Comparison of ENCODE assay signal across 11 cellular contexts in genomic region chr9:126614455-126615248, GRCh38. TPM values are rescaled to one million over a fixed set of nuclear protein-coding genes. Genes with fewer than 3 reads are reported as not detected.
A peak's percentile ranks its signal among the peaks of the same experiment; 100 is the strongest.
DNase-seq lines count a peak whose midpoint lies in the region; ATAC-seq, FAIRE-seq and TF ChIP-seq lines count a peak whose summit lies in the region.
"Had no signal": no experiment of that assay in that cellular context is flagged by ENCODE, and none has a peak within 500 bp of the region (broad histone marks: within the 10 kb centered on the region; RNA-seq: fewer than 3 reads in every experiment).

No MANE protein-coding gene starts in this region.

- no TSS peak for BruUV-seq in HepG2 (replicated peaks; lab: Mats Ljungman, UMichigan)

- TF ChIP-seq POLR2A in HepG2 (IDR thresholded peaks at IDR 0.05; ENCODE audit: insufficient read depth in 1 of 2, low read depth in 2 of 2, low read length in 2 of 2) (no peak), spleen (IDR thresholded peaks at IDR 0.05) (no peak)

- DNase-seq in activated naive CD4-positive, alpha-beta T cell treated with anti-CD3 and anti-CD28 coated beads for 36 hours: no peak
- DNase-seq in activated naive CD4-positive, alpha-beta T cell (lab: John Stamatoyannopoulos, UW): no peak
- no peak for DNase-seq in activated CD8-positive, alpha-beta T cell treated with anti-CD3 and anti-CD28 coated beads for 36 hours
- DNase-seq in HepG2 (ENCODE audit: low spot score): no peak
- no peak for DNase-seq in mucosa of gallbladder (ENCODE audit: low spot score)
- DNase-seq in spleen: no peak
- DNase-seq in NCI-H345 (lab: John Stamatoyannopoulos, UW): no peak
- DNase-seq: brain microvascular endothelial cell, foreskin melanocyte had no signal

- H3K4me1 Mint-ChIP-seq in activated naive CD4-positive, alpha-beta T cell treated with anti-CD3 and anti-CD28 coated beads for 36 hours (ENCODE audit: low read depth): peaks cover 28% of the 10 kb centered on the region
- peaks cover 29% of the 10 kb centered on the region for H3K4me1 Mint-ChIP-seq in activated CD8-positive, alpha-beta T cell treated with anti-CD3 and anti-CD28 coated beads for 36 hours (ENCODE audit: low read depth)

- WGBS in HepG2 (ENCODE audit: low lambda C conversion rate): 48% methylated on average over 14 of the region's 66 CpGs
- WGBS in spleen, 5 donors: 3 to 7% (median 6%) methylated on average over 37 to 66 of the region's 66 CpGs

- no peaks in the 10 kb centered on the region for H3K36me3 Mint-ChIP-seq in activated naive CD4-positive, alpha-beta T cell treated with anti-CD3 and anti-CD28 coated beads for 36 hours (ENCODE audit: low read depth)
- no peaks in the 10 kb centered on the region for H3K36me3 Mint-ChIP-seq in activated CD8-positive, alpha-beta T cell treated with anti-CD3 and anti-CD28 coated beads for 36 hours (ENCODE audit: low read depth)

- H3K27me3 ChIP-seq in HepG2 (ENCODE audit: control insufficient read depth in 1 of 2, insufficient read depth in 2 of 2, low read length in 2 of 2) (peaks cover 34 to 91% of the 10 kb centered on the region in 2 experiments), subcutaneous abdominal adipose tissue (ENCODE audit: control insufficient read depth in 5 of 5, insufficient read depth in 4 of 5, low read length in 5 of 5) (peaks cover 66 to 83% (median 74%) of the 10 kb centered on the region in 5 donors), spleen (replicated peaks in 1 of 7) (peaks cover 32 to 100% (median 90%) of the 10 kb centered on the region in 7 donors)

- H4K20me1 ChIP-seq in HepG2 (ENCODE audit: insufficient read depth, low read length): peaks cover 5% of the 10 kb centered on the region; the same call in 1 of the 2 replicates

- H3K4me3 Mint-ChIP-seq in activated naive CD4-positive, alpha-beta T cell treated with anti-CD3 and anti-CD28 coated beads for 36 hours: peak overlapping the region; percentile 62
- peak overlapping the region; percentile 42 for H3K4me3 Mint-ChIP-seq in activated CD8-positive, alpha-beta T cell treated with anti-CD3 and anti-CD28 coated beads for 36 hours

- peak overlapping the region in 1 of 3 experiments; percentile 4; a peak in 1 of 6 replicates for H3K4me3 ChIP-seq in HepG2 (replicated peaks in 1 of 3; ENCODE audit: insufficient read depth in 1 of 3, low read depth in 2 of 3, low read length in 3 of 3)
- H3K4me3 ChIP-seq in subcutaneous abdominal adipose tissue (ENCODE audit: low read depth in 1 of 5, low read length in 5 of 5): peak overlapping the region in 3 of 5 donors; percentile 6 to 33 (median 6)
- H3K4me3 ChIP-seq in spleen: peak overlapping the region in 3 of 8 donors; percentile 10 to 67 (median 13)

- H3K4me2 ChIP-seq in HepG2 (ENCODE audit: low read depth, low read length): peak overlapping the region; percentile 39; the same call in 1 of the 2 replicates

- intact Hi-C loops in activated naive CD4-positive, alpha-beta T cell treated with anti-CD3 and anti-CD28 coated beads for 36 hours (cut with micrococcal nuclease): loop anchor here (1.0 kb wide), 1 partner anchor 12 kb away; no protein-coding TSS in a partner anchor
- intact Hi-C loops in activated CD8-positive, alpha-beta T cell treated with anti-CD3 and anti-CD28 coated beads for 36 hours (cut with micrococcal nuclease): loop anchor here (5.0 kb wide), 2 partner anchors 73 to 168 kb away; no protein-coding TSS in a partner anchor
- intact Hi-C loops in HepG2 (cut with micrococcal nuclease; ENCODE audit: unreplicated experiment) (loop anchor here (5.0 kb wide), 2 partner anchors 48 to 168 kb away; no protein-coding TSS in a partner anchor), spleen (cut with DNase I; ENCODE audit: low total_unique reads) (no loop called here)

- H3K9me3 Mint-ChIP-seq in activated naive CD4-positive, alpha-beta T cell treated with anti-CD3 and anti-CD28 coated beads for 36 hours: no peaks in the 10 kb centered on the region
- H3K9me3 Mint-ChIP-seq in activated CD8-positive, alpha-beta T cell treated with anti-CD3 and anti-CD28 coated beads for 36 hours: no peaks in the 10 kb centered on the region

- H3K9ac ChIP-seq in HepG2 (ENCODE audit: insufficient read depth, low read depth, low read length): no peak overlapping the region
- H3K9ac ChIP-seq in subcutaneous abdominal adipose tissue (ENCODE audit: low read length in 5 of 5): no peak overlapping the region

- H3K79me2 ChIP-seq in HepG2 (ENCODE audit: insufficient read depth, low read length): no peaks in the 10 kb centered on the region

- TF ChIP-seq EP300 in HepG2 (IDR thresholded peaks at IDR 0.05; ENCODE audit: low read depth in 2 of 2, low read length in 2 of 2) (no peak), HepG2 (CRISPR knock-in tag; IDR thresholded peaks at IDR 0.05; ENCODE audit: borderline replicate concordance) (no peak)

- FAIRE-seq in HepG2 (lab: Jason Lieb, UNC): no peak

- TF ChIP-seq CTCF in activated CD8-positive, alpha-beta T cell treated with anti-CD3 and anti-CD28 coated beads for 36 hours (IDR thresholded peaks at IDR 0.05): no peak
- no peak for TF ChIP-seq CTCF in HepG2 (CRISPR knock-in tag; IDR thresholded peaks at IDR 0.05)
- no peak for TF ChIP-seq CTCF in spleen (IDR thresholded peaks at IDR 0.05 in 8 of 11, conservative IDR thresholded peaks at IDR 0.05 in 3 of 11)

- H3K27ac Mint-ChIP-seq in activated naive CD4-positive, alpha-beta T cell treated with anti-CD3 and anti-CD28 coated beads for 36 hours: no peak overlapping the region
- H3K27ac Mint-ChIP-seq in activated CD8-positive, alpha-beta T cell treated with anti-CD3 and anti-CD28 coated beads for 36 hours: no peak overlapping the region

- H3K27ac ChIP-seq in HepG2 (ENCODE audit: extremely low read length, insufficient read depth, low read length): no peak overlapping the region
- H3K27ac ChIP-seq in subcutaneous abdominal adipose tissue (ENCODE audit: low read depth, low read length): no peak overlapping the region
- no peak overlapping the region for H3K27ac ChIP-seq in spleen
- H3K27ac ChIP-seq: brain microvascular endothelial cell had no signal

- H2AFZ ChIP-seq in HepG2 (ENCODE audit: low read length): no peak overlapping the region

- ATAC-seq in activated CD8-positive, alpha-beta T cell treated with anti-CD3 and anti-CD28 coated beads for 36 hours: no peak
- no peak for ATAC-seq in HepG2

- no peaks in the 10 kb centered on the region for H3K9me3 ChIP-seq in HepG2 (ENCODE audit: low read length)
- no peaks in the 10 kb centered on the region for H3K9me3 ChIP-seq in subcutaneous abdominal adipose tissue (ENCODE audit: control insufficient read depth in 5 of 5, low read length in 5 of 5)
- no peaks in the 10 kb centered on the region for H3K9me3 ChIP-seq in spleen

- POLR2A ChIA-PET in activated CD8-positive, alpha-beta T cell treated with anti-CD3 and anti-CD28 coated beads for 36 hours (lab: Charles Lee): interaction anchor here (0.6 kb wide), 1 partner anchor 1115 kb away, joined by 3 read pairs; no protein-coding TSS in a partner anchor
- POLR2A ChIA-PET in HepG2 (lab: Yijun Ruan, JAX): no interaction called here

- H3K36me3 ChIP-seq in HepG2 (replicated peaks in 1 of 2; ENCODE audit: control insufficient read depth in 1 of 2, insufficient read depth in 2 of 2, low read length in 2 of 2) (no peaks in the 10 kb centered on the region), subcutaneous abdominal adipose tissue (ENCODE audit: control insufficient read depth in 5 of 5, insufficient read depth in 5 of 5, low read length in 5 of 5) (no peaks in the 10 kb centered on the region), spleen (no peaks in the 10 kb centered on the region)
- H3K36me3 ChIP-seq: brain microvascular endothelial cell had no signal

- peaks cover 75% of the 10 kb centered on the region for H3K27me3 Mint-ChIP-seq in activated naive CD4-positive, alpha-beta T cell treated with anti-CD3 and anti-CD28 coated beads for 36 hours (ENCODE audit: low read depth)
- H3K27me3 Mint-ChIP-seq in activated CD8-positive, alpha-beta T cell treated with anti-CD3 and anti-CD28 coated beads for 36 hours: peaks cover 68% of the 10 kb centered on the region

- in situ Hi-C loops in HepG2 (cut with HindIII; ENCODE audit: extremely low pct_ligation_motif_present, low pct_unique_long_range_greater_than_20kb): loop anchor here (5.0 kb wide), 2 partner anchors 78 to 168 kb away; no protein-coding TSS in a partner anchor

- no peak for TF ChIP-seq RAD21 in HepG2 (CRISPR knock-in tag; IDR thresholded peaks at IDR 0.05)

- H3K4me1 ChIP-seq in HepG2 (ENCODE audit: insufficient read depth, low read length) (peaks cover 47% of the 10 kb centered on the region), subcutaneous abdominal adipose tissue (ENCODE audit: control insufficient read depth in 5 of 5, insufficient read depth in 5 of 5, low read length in 5 of 5) (peaks cover 0 to 44% (median 42%) of the 10 kb centered on the region in 5 donors), spleen (peaks cover 31 to 82% (median 50%) of the 10 kb centered on the region in 6 donors)

- CTCF ChIA-PET in activated naive CD4-positive, alpha-beta T cell treated with anti-CD3 and anti-CD28 coated beads for 36 hours (lab: Charles Lee): no interaction called here
- CTCF ChIA-PET in activated CD8-positive, alpha-beta T cell treated with anti-CD3 and anti-CD28 coated beads for 36 hours (lab: Charles Lee): interaction anchor here (1.0 kb wide), 1 partner anchor 88 kb away, joined by 3 read pairs; no protein-coding TSS in a partner anchor
- CTCF ChIA-PET in HepG2 (lab: Yijun Ruan, JAX; ENCODE audit: low intra/inter-chr PET ratio, low total read pairs): no interaction called here

RNA-seq across cellular contexts. Expression of gene LMX1B, which starts 0.9 kb away (rescaled TPM):
- total RNA-seq in activated naive CD4-positive, alpha-beta T cell treated with anti-CD3 and anti-CD28 coated beads for 36 hours: not detected
- not detected for total RNA-seq in activated CD8-positive, alpha-beta T cell treated with anti-CD3 and anti-CD28 coated beads for 36 hours
- total RNA-seq in HepG2 (2016; rRNA removed; fragmentation: Illumina TruSeq; extraction: Trizol) (not detected in 2 replicates), mucosa of gallbladder (0.17 TPM), spleen (under 1 TPM in 1 of 7 donors, not detected in 6; 0.25 TPM)
- total RNA-seq in HepG2 (2016; cell fraction: cytosol; rRNA removed; fragmentation: Illumina TruSeq; extraction: Trizol; ENCODE audit: low read depth): not detected in 2 replicates
- not detected in 2 replicates for total RNA-seq in HepG2 (2016; cell fraction: insoluble cytoplasmic fraction; rRNA removed; fragmentation: Illumina TruSeq; extraction: Trizol)
- total RNA-seq in HepG2 (2016; cell fraction: membrane; rRNA removed; fragmentation: Illumina TruSeq; extraction: Trizol): not detected in 2 replicates
- total RNA-seq in HepG2 (2016; cell fraction: nucleus; rRNA removed; fragmentation: Illumina TruSeq; extraction: Trizol): not detected in 2 replicates
- polyA plus RNA-seq in HepG2 (2011; rRNA removed) (not detected in 2 replicates), spleen (under 1 TPM in 1 of 3 donors, not detected in 2; 0.02 TPM)
- polyA plus RNA-seq in HepG2 (2011; cell fraction: cytosol; rRNA removed): 0.04 TPM in 1 of 2 replicates, not detected in the other
- 0.03 TPM in 1 of 2 replicates, not detected in the other for polyA plus RNA-seq in HepG2 (2011; cell fraction: nucleus; rRNA removed)
- polyA plus RNA-seq in HepG2 (2012): not detected in 2 replicates
- polyA plus RNA-seq in HepG2 (2016; cell fraction: cytosol; fragmentation: Illumina TruSeq; extraction: Trizol; ENCODE audit: low read depth): not detected in 2 replicates
- polyA plus RNA-seq in HepG2 (2016; cell fraction: insoluble cytoplasmic fraction; fragmentation: Illumina TruSeq; extraction: Trizol; ENCODE audit: low read depth): 0.03 TPM in 1 of 2 replicates, not detected in the other
- 0.16 TPM in 1 of 2 replicates, not detected in the other for polyA plus RNA-seq in HepG2 (2016; cell fraction: membrane; fragmentation: Illumina TruSeq; extraction: Trizol; ENCODE audit: low read depth)
- not detected in 2 replicates for polyA plus RNA-seq in HepG2 (2016; cell fraction: nucleus; fragmentation: Illumina TruSeq; extraction: Trizol; ENCODE audit: insufficient read depth, low read depth)
- polyA minus RNA-seq in HepG2 (2011; rRNA and poly(A)+ RNA removed; ENCODE audit: low replicate concordance): 0.06 TPM in 1 of 2 replicates, not detected in the other
- not detected in 2 replicates for polyA minus RNA-seq in HepG2 (2011; cell fraction: cytosol; rRNA and poly(A)+ RNA removed)
- not detected in 2 replicates for polyA minus RNA-seq in HepG2 (2011; cell fraction: nucleus; rRNA and poly(A)+ RNA removed)
- total RNA-seq: IMR-90 had no signal
- polyA plus RNA-seq: IMR-90 had no signal
